21 cellular contexts compared by ENCODE assay signal in the genomic region with DNA sequence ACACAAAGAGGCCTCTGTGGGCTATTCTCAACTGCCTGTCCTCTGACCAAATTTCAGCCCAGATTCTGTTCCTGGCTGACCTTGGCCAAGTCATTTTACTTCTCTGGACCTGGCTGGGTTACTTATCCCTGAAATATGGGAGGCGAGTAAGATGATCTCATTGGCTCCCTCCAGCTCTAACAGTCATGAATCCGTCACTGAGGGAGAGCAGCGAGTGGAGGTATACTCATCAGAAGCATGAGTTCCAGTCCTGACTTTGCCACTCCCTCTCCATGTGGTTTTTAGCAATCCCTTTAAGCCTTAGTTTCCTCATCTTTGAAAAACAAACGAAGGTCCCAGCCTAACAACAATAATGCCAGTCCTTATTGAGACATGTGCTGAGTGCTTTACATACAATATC.
"Had no signal": no experiment of that assay in that cellular context is flagged by ENCODE, and none has a peak within 500 bp of the region (broad histone marks: within the 10 kb centered on the region; RNA-seq: fewer than 3 reads in every experiment).

No MANE protein-coding gene starts in this region.

- H3K9me3 ChIP-seq: SJCRH30 had no signal

- H3K4me1 ChIP-seq: SJCRH30 had no signal

- DNase-seq: KBM-7; MM.1S; NCI-H1092 treated with DMSO at 0.1 percent for 48 hours; NCI-H1436; NCI-H187; NCI-H2029; NCI-H2081 treated with DMSO at 0.1 percent for 48 hours; NCI-H2171; NCI-H226; NCI-H446; NCI-H510A; NCI-H524 treated with DMSO at 0.1 percent for 48 hours; NCI-H69; NCI-H774; NK-92 treated with Interleukin-12 subunit alpha and Interleukin-12 subunit beta, amount 100 ng/mL, for 24 hours; PC-3; SHP77 treated with DMSO at 0.1 percent for 48 hours; SJCRH30 had no signal

- H3K36me3 ChIP-seq: SJCRH30 had no signal

- H3K4me3 ChIP-seq: SJCRH30 had no signal

- H3K27ac ChIP-seq: SJCRH30 had no signal

- ATAC-seq: Panc1, PC-3, Right ventricle myocardium inferior, SK-N-SH treated with all-trans-retinoic acid at 6 μM for 48 hours had no signal
